Comparison of ENCODE assay signal across 9 cellular contexts in genomic region chr22:27107824-27108223, GRCh38.
DNase-seq lines count a peak whose midpoint lies in the region; ATAC-seq and TF ChIP-seq lines count a peak whose summit lies in the region.
"Had no signal": no experiment of that assay in that cellular context is flagged by ENCODE, and none has a peak within 500 bp of the region (broad histone marks: within the 10 kb centered on the region; RNA-seq: fewer than 3 reads in every experiment).

No MANE protein-coding gene starts in this region.

- no peak for TF ChIP-seq POLR2A in NB4 (IDR thresholded peaks at IDR 0.05; ENCODE audit: extremely low read depth, insufficient read length)

- WGBS in lung, 2 donors, result 48 to 49% methylated on average over 2 of the region's 2 CpGs

- no peaks in the 10 kb centered on the region for H3K27me3 Mint-ChIP-seq in MCF 10A (ENCODE audit: insufficient read depth, unreplicated experiment)
- H3K27me3 Mint-ChIP-seq in stimulated activated naive B cell treated with anti-CD40 and anti-IgM and Interleukin-4, amounts not matched to agents 10 μg/mL and 1 μg/mL and 100 μg/mL, for 72 hours, result peaks cover 9 to 10% of the 10 kb centered on the region in 2 donors

- H3K4me1 ChIP-seq in lung (ENCODE audit: control insufficient read depth in 2 of 2, insufficient read depth in 2 of 2, low read length in 2 of 2), result no peaks in the 10 kb centered on the region

- H3K9me3 Mint-ChIP-seq in MCF 10A (ENCODE audit: unreplicated experiment), result no peaks in the 10 kb centered on the region
- H3K9me3 Mint-ChIP-seq in stimulated activated naive B cell treated with anti-CD40 and anti-IgM and Interleukin-4, amounts not matched to agents 10 μg/mL and 1 μg/mL and 100 μg/mL, for 72 hours, result peaks cover 2 to 4% of the 10 kb centered on the region in 2 donors

- H3K27ac ChIP-seq in lung (ENCODE audit: low read depth in 1 of 2, low read length in 1 of 2), result no peak overlapping the region

- intact Hi-C loops in MCF 10A (cut with micrococcal nuclease), result no loop called here

- H3K4me1 Mint-ChIP-seq in MCF 10A (ENCODE audit: insufficient read depth, unreplicated experiment), result peaks cover 36% of the 10 kb centered on the region
- no peaks in the 10 kb centered on the region for H3K4me1 Mint-ChIP-seq in stimulated activated naive B cell treated with anti-CD40 and anti-IgM and Interleukin-4, amounts not matched to agents 10 μg/mL and 1 μg/mL and 100 μg/mL, for 72 hours

- H3K27me3 ChIP-seq in lung (ENCODE audit: control insufficient read depth, insufficient read depth), result no peaks in the 10 kb centered on the region

- H3K36me3 ChIP-seq in lung (ENCODE audit: control insufficient read depth in 2 of 2, insufficient read depth in 2 of 2, low read length in 2 of 2), result no peaks in the 10 kb centered on the region

- H3K4me3 ChIP-seq in NB4 (ENCODE audit: low read depth, low read length), result no peak overlapping the region
- no peak overlapping the region for H3K4me3 ChIP-seq in lung

- H3K36me3 Mint-ChIP-seq in MCF 10A (ENCODE audit: insufficient read depth, unreplicated experiment), result no peaks in the 10 kb centered on the region
- no peaks in the 10 kb centered on the region for H3K36me3 Mint-ChIP-seq in stimulated activated naive B cell treated with anti-CD40 and anti-IgM and Interleukin-4, amounts not matched to agents 10 μg/mL and 1 μg/mL and 100 μg/mL, for 72 hours

- no peak for TF ChIP-seq CTCF in AG09319 (IDR thresholded peaks at IDR 0.05; ENCODE audit: low read depth, low read length)
- no peak for TF ChIP-seq CTCF in NB4 (IDR thresholded peaks at IDR 0.05; ENCODE audit: low read depth, low read length)
- no peak for TF ChIP-seq CTCF in MCF 10A (IDR thresholded peaks at IDR 0.05; ENCODE audit: unreplicated experiment)
- TF ChIP-seq CTCF in lung (IDR thresholded peaks at IDR 0.05; ENCODE audit: control extremely low read depth, extremely low read depth), result no peak
- TF ChIP-seq CTCF in GM13976 (IDR thresholded peaks at IDR 0.05; ENCODE audit: borderline replicate concordance, control extremely low read depth, extremely low read depth, insufficient read depth, missing control alignments), result no peak

- POLR2A ChIA-PET in MCF 10A (lab: Yijun Ruan, JAX), result interaction anchor here (0.7 to 1.7 kb wide), 3 partner anchors 12 to 1322 kb away, joined by 3 to 4 read pairs (median 3); no protein-coding TSS in a partner anchor

- H3K27ac Mint-ChIP-seq in MCF 10A (ENCODE audit: low read depth, unreplicated experiment), result no peak overlapping the region
- H3K27ac Mint-ChIP-seq in stimulated activated naive B cell treated with anti-CD40 and anti-IgM and Interleukin-4, amounts not matched to agents 10 μg/mL and 1 μg/mL and 100 μg/mL, for 72 hours, result no peak overlapping the region

- ATAC-seq in lung (ENCODE audit: insufficient read depth, low FRiP score) (peak; percentile 44), GM21723 (IDR thresholded peaks at IDR 0.05; ENCODE audit: unreplicated experiment) (no peak), GM18907 (IDR thresholded peaks at IDR 0.05; ENCODE audit: unreplicated experiment) (no peak)
- no peak for ATAC-seq in stimulated activated naive B cell treated with anti-CD40 and anti-IgM and Interleukin-4, amounts not matched to agents 10 μg/mL and 1 μg/mL and 100 μg/mL, for 72 hours (replicated peaks)

- no peak overlapping the region for H3K4me3 Mint-ChIP-seq in MCF 10A (ENCODE audit: unreplicated experiment)
- H3K4me3 Mint-ChIP-seq in stimulated activated naive B cell treated with anti-CD40 and anti-IgM and Interleukin-4, amounts not matched to agents 10 μg/mL and 1 μg/mL and 100 μg/mL, for 72 hours, result no peak overlapping the region

- peaks cover 0 to 2% of the 10 kb centered on the region in 2 donors for H3K9me3 ChIP-seq in lung (ENCODE audit: control insufficient read depth in 2 of 2, insufficient read depth in 1 of 2, low read length in 1 of 2)

- DNase-seq in AG09319 (ENCODE audit: extremely low read depth, low read depth) (peak; percentile 85), NB4 (ENCODE audit: low read depth) (peak; percentile 30), MCF 10A (ENCODE audit: unreplicated experiment) (peak; percentile 95), lung (ENCODE audit: low spot score) (no peak), GM13976 (ENCODE audit: low spot score) (no peak)
- DNase-seq in stimulated activated naive B cell treated with anti-CD40 and anti-IgM and Interleukin-4, amounts not matched to agents 10 μg/mL and 1 μg/mL and 100 μg/mL, for 72 hours, result no peak
- DNase-seq: SIG-M5 had no signal

- BruUV-seq in MCF 10A (replicated peaks; lab: Mats Ljungman, UMichigan), result no TSS peak

- CTCF ChIA-PET in MCF 10A (lab: Yijun Ruan, JAX), result interaction anchor here (0.5 to 0.6 kb wide), 3 partner anchors 24 to 1626 kb away, joined by 3 to 4 read pairs (median 3); no protein-coding TSS in a partner anchor

- in situ Hi-C loops in GM13976 (cut with MboI; ENCODE audit: low sequenced_read_pairs, unreplicated experiment), result no loop called here

Comparison
In these comparisons a context has a peak if more than half of its experiments do, and no peak if none do; other contexts are left out.
1. DNase-seq: peak in AG09319 (single experiment), NB4 (single experiment) and MCF 10A (single experiment); none in lung (single experiment), stimulated activated naive B cell treated with anti-CD40 and anti-IgM and Interleukin-4, amounts not matched to agents 10 μg/mL and 1 μg/mL and 100 μg/mL, for 72 hours (single experiment) and GM13976 (single experiment).